ENCODE assay signal across 11 cellular contexts in the genomic region with DNA sequence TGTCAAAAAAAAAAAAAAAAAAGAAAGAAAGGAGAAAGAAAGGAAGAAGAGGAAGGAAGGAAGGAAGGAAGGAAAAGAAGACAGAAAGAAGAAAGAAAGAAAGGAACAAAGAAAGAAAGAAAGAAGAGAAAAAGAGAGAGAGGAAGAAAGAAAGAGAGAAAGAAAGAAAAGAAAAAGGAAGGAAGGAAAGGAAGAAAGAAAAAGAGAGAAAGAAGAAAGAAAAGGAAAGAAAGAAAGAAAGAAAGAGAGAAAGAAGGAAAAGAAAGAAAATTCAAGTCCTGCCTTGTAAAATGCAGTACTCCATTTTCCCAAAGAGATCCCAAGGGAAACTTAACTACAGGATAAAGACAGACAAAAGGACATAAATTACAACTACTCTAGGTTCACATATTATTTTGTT. TPM values are rescaled to one million over a fixed set of nuclear protein-coding genes. Genes with fewer than 3 reads are reported as not detected.
A peak's percentile ranks its signal among the peaks of the same experiment; 100 is the strongest.
DNase-seq lines count a peak whose midpoint lies in the region; ATAC-seq and TF ChIP-seq lines count a peak whose summit lies in the region.
"Not testable (repeated sequence)": the region's sequence is repeated elsewhere in the genome, so short reads cannot be mapped to it uniquely, and the experiment has no call there.
"Had no signal": no experiment of that assay in that cellular context is flagged by ENCODE, and none has a peak within 500 bp of the region (broad histone marks: within the 10 kb centered on the region; RNA-seq: fewer than 3 reads in every experiment).

No MANE protein-coding gene starts in this region.

- H3K27me3 Mint-ChIP-seq in activated T-cell treated with anti-CD3 and anti-CD28 coated beads, Interleukin-2, amount 50 U/mL, for 72 hours (ENCODE audit: low read depth); activated naive CD4-positive, alpha-beta T cell treated with anti-CD3 and anti-CD28 coated beads, Interleukin-2, amount 50 U/mL, for 24 hours; stimulated activated naive CD8-positive, alpha-beta T cell treated with anti-CD3 and anti-CD28 coated beads, Interleukin-15, Interleukin-2, amounts not matched to agents 100 ng/mL and 50 ng/mL, for 24 hours: not testable (repeated sequence)

- POLR2A ChIA-PET in HEK293 (lab: Yijun Ruan, JAX) = not testable (repeated sequence)

- H3K36me3 Mint-ChIP-seq in activated T-cell treated with anti-CD3 and anti-CD28 coated beads, Interleukin-2, amount 50 U/mL, for 72 hours (ENCODE audit: insufficient read depth in 2 of 2); activated naive CD4-positive, alpha-beta T cell treated with anti-CD3 and anti-CD28 coated beads, Interleukin-2, amount 50 U/mL, for 24 hours; stimulated activated effector memory CD8-positive, alpha-beta T cell treated with anti-CD3 and anti-CD28 coated beads, Interleukin-12 subunit alpha, Interleukin-12 subunit beta, amount 100 ng/mL, for 72 hours; stimulated activated naive CD8-positive, alpha-beta T cell treated with anti-CD3 and anti-CD28 coated beads, Interleukin-15, Interleukin-2, amounts not matched to agents 100 ng/mL and 50 ng/mL, for 24 hours (ENCODE audit: low read depth): not testable (repeated sequence)

- H3K4me3 Mint-ChIP-seq in activated T-cell treated with anti-CD3 and anti-CD28 coated beads, Interleukin-2, amount 50 U/mL, for 72 hours = peak overlapping the region in 1 of 2 donors; percentile 56
- peak overlapping the region; percentile 24 for H3K4me3 Mint-ChIP-seq in activated naive CD4-positive, alpha-beta T cell treated with anti-CD3 and anti-CD28 coated beads, Interleukin-2, amount 50 U/mL, for 24 hours
- H3K4me3 Mint-ChIP-seq in stimulated activated effector memory CD8-positive, alpha-beta T cell treated with anti-CD3 and anti-CD28 coated beads, Interleukin-12 subunit alpha, Interleukin-12 subunit beta, amount 100 ng/mL, for 72 hours = peak overlapping the region; percentile 59
- H3K4me3 Mint-ChIP-seq in stimulated activated naive CD8-positive, alpha-beta T cell treated with anti-CD3 and anti-CD28 coated beads, Interleukin-15, Interleukin-2, amounts not matched to agents 100 ng/mL and 50 ng/mL, for 24 hours = not testable (repeated sequence)

- H3K4me1 ChIP-seq in HEK293 (ENCODE audit: control insufficient read depth, insufficient read depth, low read length) = not testable (repeated sequence)

- H3K9me3 ChIP-seq in HEK293 (ENCODE audit: control insufficient read depth, insufficient read depth, low read depth, low read length) = not testable (repeated sequence)

- not testable (repeated sequence) for H3K27ac ChIP-seq in HEK293 (ENCODE audit: extremely low read depth, low read depth, low read length)

- DNase-seq in activated T-cell treated with anti-CD3 and anti-CD28 coated beads, Interleukin-2, amount 50 U/mL, for 72 hours; stimulated activated effector memory CD8-positive, alpha-beta T cell treated with anti-CD3 and anti-CD28 coated beads, Interleukin-12 subunit alpha, Interleukin-12 subunit beta, amount 100 ng/mL, for 72 hours (ENCODE audit: low spot score in 2 of 2): not testable (repeated sequence)

- H3K4me1 Mint-ChIP-seq in activated T-cell treated with anti-CD3 and anti-CD28 coated beads, Interleukin-2, amount 50 U/mL, for 72 hours (ENCODE audit: low read depth); activated naive CD4-positive, alpha-beta T cell treated with anti-CD3 and anti-CD28 coated beads, Interleukin-2, amount 50 U/mL, for 24 hours; stimulated activated effector memory CD8-positive, alpha-beta T cell treated with anti-CD3 and anti-CD28 coated beads, Interleukin-12 subunit alpha, Interleukin-12 subunit beta, amount 100 ng/mL, for 72 hours; stimulated activated naive CD8-positive, alpha-beta T cell treated with anti-CD3 and anti-CD28 coated beads, Interleukin-15, Interleukin-2, amounts not matched to agents 100 ng/mL and 50 ng/mL, for 24 hours (ENCODE audit: low read depth): not testable (repeated sequence)

- H3K36me3 ChIP-seq in HEK293 (ENCODE audit: control insufficient read depth in 2 of 2, insufficient read depth in 1 of 2, low read length in 2 of 2) = not testable (repeated sequence)

- CTCF ChIA-PET in HEK293 (lab: Yijun Ruan, JAX) = not testable (repeated sequence)

- H3K9me3 Mint-ChIP-seq in activated T-cell treated with anti-CD3 and anti-CD28 coated beads, Interleukin-2, amount 50 U/mL, for 72 hours; activated naive CD4-positive, alpha-beta T cell treated with anti-CD3 and anti-CD28 coated beads, Interleukin-2, amount 50 U/mL, for 24 hours; stimulated activated effector memory CD8-positive, alpha-beta T cell treated with anti-CD3 and anti-CD28 coated beads, Interleukin-12 subunit alpha, Interleukin-12 subunit beta, amount 100 ng/mL, for 72 hours; stimulated activated naive CD8-positive, alpha-beta T cell treated with anti-CD3 and anti-CD28 coated beads, Interleukin-15, Interleukin-2, amounts not matched to agents 100 ng/mL and 50 ng/mL, for 24 hours: not testable (repeated sequence)

- H3K27ac Mint-ChIP-seq in activated T-cell treated with anti-CD3 and anti-CD28 coated beads, Interleukin-2, amount 50 U/mL, for 72 hours = peak overlapping the region; percentile 72
- H3K27ac Mint-ChIP-seq in activated naive CD4-positive, alpha-beta T cell treated with anti-CD3 and anti-CD28 coated beads, Interleukin-2, amount 50 U/mL, for 24 hours = not testable (repeated sequence)
- peak overlapping the region; percentile 91 for H3K27ac Mint-ChIP-seq in stimulated activated effector memory CD8-positive, alpha-beta T cell treated with anti-CD3 and anti-CD28 coated beads, Interleukin-12 subunit alpha, Interleukin-12 subunit beta, amount 100 ng/mL, for 72 hours
- H3K27ac Mint-ChIP-seq in stimulated activated naive CD8-positive, alpha-beta T cell treated with anti-CD3 and anti-CD28 coated beads, Interleukin-15, Interleukin-2, amounts not matched to agents 100 ng/mL and 50 ng/mL, for 24 hours = peak overlapping the region; percentile 36

- TF ChIP-seq CTCF in HEK293 (tag by site-specific recombination; IDR thresholded peaks at IDR 0.05) = not testable (repeated sequence)

- ATAC-seq in activated T-cell treated with anti-CD3 and anti-CD28 coated beads, Interleukin-2, amount 50 U/mL, for 72 hours (replicated peaks in 1 of 2); stimulated activated effector memory CD8-positive, alpha-beta T cell treated with anti-CD3 and anti-CD28 coated beads, Interleukin-12 subunit alpha, Interleukin-12 subunit beta, amount 100 ng/mL, for 72 hours: not testable (repeated sequence)

- H3K4me3 ChIP-seq in HEK293 (ENCODE audit: low read depth, low read length) = not testable (repeated sequence)

TF ChIP-seq in HEK293, 187 proteins besides CTCF, POLR2A, EP300 and RAD21:
- TF ChIP-seq PRDM1 (tag by site-specific recombination; IDR thresholded peaks at IDR 0.05) (peak; percentile 56), ZNF366 (tag by site-specific recombination; conservative IDR thresholded peaks at IDR 0.05) (peak; percentile 72)

RNA-seq across cellular contexts. Expression of gene PPIAL4C, which starts 10.9 kb away (rescaled TPM):
- not detected for total RNA-seq in activated T-cell treated with anti-CD3 and anti-CD28 coated beads, Interleukin-2, amount 50 U/mL, for 72 hours
- total RNA-seq: A172; B cell; Caco-2; Calu3; CD4-positive, alpha-beta T cell; CD8-positive, alpha-beta T cell had no signal
